8 cellular contexts compared by ENCODE assay signal in genomic region chr10:93702278-93703001, GRCh38. TPM values are rescaled to one million over a fixed set of nuclear protein-coding genes. Genes with fewer than 3 reads are reported as not detected.
DNase-seq lines count a peak whose midpoint lies in the region; ATAC-seq, FAIRE-seq and TF ChIP-seq lines count a peak whose summit lies in the region.

Gene FRA10AC1 (minus strand): TSS chr10:93702592. CDS start chr10:93700106, 2,486 bp downstream.

- no peak for TF ChIP-seq CTCF in WTC11 (IDR thresholded peaks at IDR 0.05)

- peaks cover 14% of the 10 kb centered on the region for H3K4me1 Mint-ChIP-seq in WTC11

- H3K27me3 Mint-ChIP-seq in WTC11 (ENCODE audit: low read depth), result peaks cover 1% of the 10 kb centered on the region

- FAIRE-seq in islet of Langerhans (lab: Jason Lieb, UNC), result peak; percentile 53

- POLR2A ChIA-PET in WTC11 (lab: Charles Lee), result interaction anchor here (0.6 to 1.3 kb wide), 4 partner anchors 20 to 220 kb away, joined by 3 to 6 read pairs (median 4); partner anchors contain the start of gene MYOF

- DNase-seq in AG08396 (ENCODE audit: low spot score) (peak; percentile 91), NCI-H2196 treated with DMSO at 0.1 percent for 48 hours (lab: John Stamatoyannopoulos, UW; ENCODE audit: unreplicated experiment) (peak; percentile 39), WTC11 (ENCODE audit: low spot score) (peak; percentile 90), caudate nucleus (lab: John Stamatoyannopoulos, UW) (peak; percentile 55 to 96 (median 89))
- DNase-seq in stimulated activated CD4-positive, alpha-beta T cell treated with anti-CD3 and anti-CD28 coated beads, Interleukin-12 subunit alpha, Interleukin-12 subunit beta, amount 100 ng/mL, for 24 hours (ENCODE audit: low read depth in 2 of 2), result peak; percentile 84 to 86

- no peak within 1 kb of the TSS for H3K4me3 Mint-ChIP-seq in WTC11

- H3K36me3 Mint-ChIP-seq in WTC11, result peaks cover 6% of the 10 kb centered on the region

- peak within 1 kb of the TSS; percentile 95 for H3K27ac ChIP-seq in caudate nucleus (ENCODE audit: low read depth, low read length)

- no peaks in the 10 kb centered on the region for H3K9me3 Mint-ChIP-seq in WTC11

- ATAC-seq in GM18873 (IDR thresholded peaks at IDR 0.05; ENCODE audit: low FRiP score, unreplicated experiment), result peak; percentile 70
- peak; percentile 80 for ATAC-seq in HG03135 (IDR thresholded peaks at IDR 0.05; ENCODE audit: unreplicated experiment)
- peak; percentile 94 for ATAC-seq in WTC11

- CTCF ChIA-PET in WTC11 (lab: Charles Lee), result interaction anchor here (0.6 to 2.5 kb wide), 15 partner anchors 10 to 976 kb away, joined by 3 to 38 read pairs (median 4); partner anchors contain the start of gene LGI1

- no peak within 1 kb of the TSS for H3K27ac Mint-ChIP-seq in WTC11

TF ChIP-seq in WTC11, 78 proteins besides CTCF, POLR2A, EP300 and RAD21 (continues in another document):
- TF ChIP-seq, protein P1, sequence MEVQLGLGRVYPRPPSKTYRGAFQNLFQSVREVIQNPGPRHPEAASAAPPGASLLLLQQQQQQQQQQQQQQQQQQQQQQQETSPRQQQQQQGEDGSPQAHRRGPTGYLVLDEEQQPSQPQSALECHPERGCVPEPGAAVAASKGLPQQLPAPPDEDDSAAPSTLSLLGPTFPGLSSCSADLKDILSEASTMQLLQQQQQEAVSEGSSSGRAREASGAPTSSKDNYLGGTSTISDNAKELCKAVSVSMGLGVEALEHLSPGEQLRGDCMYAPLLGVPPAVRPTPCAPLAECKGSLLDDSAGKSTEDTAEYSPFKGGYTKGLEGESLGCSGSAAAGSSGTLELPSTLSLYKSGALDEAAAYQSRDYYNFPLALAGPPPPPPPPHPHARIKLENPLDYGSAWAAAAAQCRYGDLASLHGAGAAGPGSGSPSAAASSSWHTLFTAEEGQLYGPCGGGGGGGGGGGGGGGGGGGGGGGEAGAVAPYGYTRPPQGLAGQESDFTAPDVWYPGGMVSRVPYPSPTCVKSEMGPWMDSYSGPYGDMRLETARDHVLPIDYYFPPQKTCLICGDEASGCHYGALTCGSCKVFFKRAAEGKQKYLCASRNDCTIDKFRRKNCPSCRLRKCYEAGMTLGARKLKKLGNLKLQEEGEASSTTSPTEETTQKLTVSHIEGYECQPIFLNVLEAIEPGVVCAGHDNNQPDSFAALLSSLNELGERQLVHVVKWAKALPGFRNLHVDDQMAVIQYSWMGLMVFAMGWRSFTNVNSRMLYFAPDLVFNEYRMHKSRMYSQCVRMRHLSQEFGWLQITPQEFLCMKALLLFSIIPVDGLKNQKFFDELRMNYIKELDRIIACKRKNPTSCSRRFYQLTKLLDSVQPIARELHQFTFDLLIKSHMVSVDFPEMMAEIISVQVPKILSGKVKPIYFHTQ (CRISPR knock-in tag; IDR thresholded peaks at IDR 0.05), result no peak
- TF ChIP-seq, protein P2, sequence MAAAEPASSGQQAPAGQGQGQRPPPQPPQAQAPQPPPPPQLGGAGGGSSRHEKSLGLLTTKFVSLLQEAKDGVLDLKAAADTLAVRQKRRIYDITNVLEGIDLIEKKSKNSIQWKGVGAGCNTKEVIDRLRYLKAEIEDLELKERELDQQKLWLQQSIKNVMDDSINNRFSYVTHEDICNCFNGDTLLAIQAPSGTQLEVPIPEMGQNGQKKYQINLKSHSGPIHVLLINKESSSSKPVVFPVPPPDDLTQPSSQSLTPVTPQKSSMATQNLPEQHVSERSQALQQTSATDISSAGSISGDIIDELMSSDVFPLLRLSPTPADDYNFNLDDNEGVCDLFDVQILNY (CRISPR knock-in tag; IDR thresholded peaks at IDR 0.05), result 0 out of 2 replicates have a peak, but pooled peaks have one; percentile 69
- no peak for TF ChIP-seq ZNF671 (CRISPR knock-in tag; IDR thresholded peaks at IDR 0.05)
- TF ChIP-seq ELF4 (CRISPR knock-in tag; IDR thresholded peaks at IDR 0.05; ENCODE audit: low read depth), result peak; percentile 53; the same call in 1 of the 2 replicates
- 0 out of 2 replicates have a peak, but pooled peaks have one; percentile 78 for TF ChIP-seq CREB1 (CRISPR knock-in tag; IDR thresholded peaks at IDR 0.05)
- TF ChIP-seq, protein P3, sequence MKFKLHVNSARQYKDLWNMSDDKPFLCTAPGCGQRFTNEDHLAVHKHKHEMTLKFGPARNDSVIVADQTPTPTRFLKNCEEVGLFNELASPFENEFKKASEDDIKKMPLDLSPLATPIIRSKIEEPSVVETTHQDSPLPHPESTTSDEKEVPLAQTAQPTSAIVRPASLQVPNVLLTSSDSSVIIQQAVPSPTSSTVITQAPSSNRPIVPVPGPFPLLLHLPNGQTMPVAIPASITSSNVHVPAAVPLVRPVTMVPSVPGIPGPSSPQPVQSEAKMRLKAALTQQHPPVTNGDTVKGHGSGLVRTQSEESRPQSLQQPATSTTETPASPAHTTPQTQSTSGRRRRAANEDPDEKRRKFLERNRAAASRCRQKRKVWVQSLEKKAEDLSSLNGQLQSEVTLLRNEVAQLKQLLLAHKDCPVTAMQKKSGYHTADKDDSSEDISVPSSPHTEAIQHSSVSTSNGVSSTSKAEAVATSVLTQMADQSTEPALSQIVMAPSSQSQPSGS (CRISPR knock-in tag; IDR thresholded peaks at IDR 0.05; ENCODE audit: borderline replicate concordance, low read depth), result no peak
- TF ChIP-seq SMAD3 (CRISPR knock-in tag; IDR thresholded peaks at IDR 0.05; ENCODE audit: borderline replicate concordance), result peak; percentile 86; the same call in 1 of the 2 replicates
- 0 out of 2 replicates have a peak, but pooled peaks have one; percentile 22 for TF ChIP-seq ZNF317 (CRISPR knock-in tag; IDR thresholded peaks at IDR 0.05; ENCODE audit: borderline replicate concordance, low read depth)
- peak; percentile 96 for TF ChIP-seq FOXK1 (CRISPR knock-in tag; IDR thresholded peaks at IDR 0.05)
- no peak for TF ChIP-seq GRHL2 (CRISPR knock-in tag; IDR thresholded peaks at IDR 0.05; ENCODE audit: insufficient replicate concordance, severe bottlenecking)
- no peak for TF ChIP-seq ZNF396 (CRISPR knock-in tag; IDR thresholded peaks at IDR 0.05; ENCODE audit: borderline replicate concordance)
- no peak for TF ChIP-seq ZSCAN18 (CRISPR knock-in tag; IDR thresholded peaks at IDR 0.05)
- TF ChIP-seq, protein P4, sequence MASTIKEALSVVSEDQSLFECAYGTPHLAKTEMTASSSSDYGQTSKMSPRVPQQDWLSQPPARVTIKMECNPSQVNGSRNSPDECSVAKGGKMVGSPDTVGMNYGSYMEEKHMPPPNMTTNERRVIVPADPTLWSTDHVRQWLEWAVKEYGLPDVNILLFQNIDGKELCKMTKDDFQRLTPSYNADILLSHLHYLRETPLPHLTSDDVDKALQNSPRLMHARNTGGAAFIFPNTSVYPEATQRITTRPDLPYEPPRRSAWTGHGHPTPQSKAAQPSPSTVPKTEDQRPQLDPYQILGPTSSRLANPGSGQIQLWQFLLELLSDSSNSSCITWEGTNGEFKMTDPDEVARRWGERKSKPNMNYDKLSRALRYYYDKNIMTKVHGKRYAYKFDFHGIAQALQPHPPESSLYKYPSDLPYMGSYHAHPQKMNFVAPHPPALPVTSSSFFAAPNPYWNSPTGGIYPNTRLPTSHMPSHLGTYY (CRISPR knock-in tag; IDR thresholded peaks at IDR 0.05), result no peak
- TF ChIP-seq NFE2L1 (CRISPR knock-in tag; IDR thresholded peaks at IDR 0.05), result peak; percentile 84; the same call in 1 of the 2 replicates
- no peak for TF ChIP-seq JAZF1 (CRISPR knock-in tag; IDR thresholded peaks at IDR 0.05)
- no peak for TF ChIP-seq MXD4 (CRISPR knock-in tag; IDR thresholded peaks at IDR 0.05; ENCODE audit: borderline replicate concordance)
- TF ChIP-seq, protein P5, sequence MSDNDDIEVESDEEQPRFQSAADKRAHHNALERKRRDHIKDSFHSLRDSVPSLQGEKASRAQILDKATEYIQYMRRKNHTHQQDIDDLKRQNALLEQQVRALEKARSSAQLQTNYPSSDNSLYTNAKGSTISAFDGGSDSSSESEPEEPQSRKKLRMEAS (CRISPR knock-in tag; IDR thresholded peaks at IDR 0.05), result peak; percentile 85
- TF ChIP-seq FOXJ3 (CRISPR knock-in tag; IDR thresholded peaks at IDR 0.05; ENCODE audit: borderline replicate concordance), result no peak
- TF ChIP-seq, protein P6, sequence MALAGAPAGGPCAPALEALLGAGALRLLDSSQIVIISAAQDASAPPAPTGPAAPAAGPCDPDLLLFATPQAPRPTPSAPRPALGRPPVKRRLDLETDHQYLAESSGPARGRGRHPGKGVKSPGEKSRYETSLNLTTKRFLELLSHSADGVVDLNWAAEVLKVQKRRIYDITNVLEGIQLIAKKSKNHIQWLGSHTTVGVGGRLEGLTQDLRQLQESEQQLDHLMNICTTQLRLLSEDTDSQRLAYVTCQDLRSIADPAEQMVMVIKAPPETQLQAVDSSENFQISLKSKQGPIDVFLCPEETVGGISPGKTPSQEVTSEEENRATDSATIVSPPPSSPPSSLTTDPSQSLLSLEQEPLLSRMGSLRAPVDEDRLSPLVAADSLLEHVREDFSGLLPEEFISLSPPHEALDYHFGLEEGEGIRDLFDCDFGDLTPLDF (CRISPR knock-in tag; IDR thresholded peaks at IDR 0.05), result no peak
- TF ChIP-seq TEAD4 (CRISPR knock-in tag; IDR thresholded peaks at IDR 0.05), result no peak
- peak; percentile 82; the same call in 1 of the 2 replicates for TF ChIP-seq MYBL2 (CRISPR knock-in tag; IDR thresholded peaks at IDR 0.05)

RNA-seq across cellular contexts. Expression of gene FRA10AC1, which starts in this region (rescaled TPM):
- total RNA-seq in WTC11 (2021), result 12.9 to 15.8 TPM (median 14.1 TPM) in 3 replicates

Comparison
In these comparisons a context has a peak if more than half of its experiments do, and no peak if none do; other contexts are left out.
1. Peak in every context shown above with its lines: DNase-seq, ATAC-seq and H3K27ac ChIP-seq.
2. DNase-seq: peak in every context shown above with its lines; median percentile 91 in AG08396; 90 in WTC11; 89 in caudate nucleus; 85 in stimulated activated CD4-positive, alpha-beta T cell treated with anti-CD3 and anti-CD28 coated beads, Interleukin-12 subunit alpha, Interleukin-12 subunit beta, amount 100 ng/mL, for 24 hours; 39 in NCI-H2196 treated with DMSO at 0.1 percent for 48 hours.